10 cellular contexts compared by ENCODE assay signal in genomic region chr4:56506110-56506705, GRCh38. TPM values are rescaled to one million over a fixed set of nuclear protein-coding genes. Genes with fewer than 3 reads are reported as not detected.
DNase-seq lines count a peak whose midpoint lies in the region; ATAC-seq lines count a peak whose summit lies in the region.
"Had no signal": no experiment of that assay in that cellular context is flagged by ENCODE, and none has a peak within 500 bp of the region (broad histone marks: within the 10 kb centered on the region; RNA-seq: fewer than 3 reads in every experiment).

No MANE protein-coding gene starts in this region.

- H3K9me3 ChIP-seq in iPS DF 6.9 (ENCODE audit: control insufficient read depth, insufficient read depth, low read length): no peaks in the 10 kb centered on the region
- H3K9me3 ChIP-seq: A549 had no signal

- peak in 1 of 2 donors; percentile 22 for ATAC-seq in activated T-cell treated with anti-CD3 and anti-CD28 coated beads, Interleukin-2, amount 50 U/mL, for 4 hours
- no peak for ATAC-seq in left lobe of liver
- ATAC-seq in GM21515 (IDR thresholded peaks at IDR 0.05; ENCODE audit: unreplicated experiment): no peak

- WGBS in iPS DF 6.9 (ENCODE audit: insufficient coverage, insufficient read length): no CpG with 5 or more reads among the region's 28 CpGs

- H3K4me3 ChIP-seq in iPS DF 6.9 (ENCODE audit: low read length): peak overlapping the region; percentile 34; the same call in 1 of the 2 replicates
- H3K4me3 ChIP-seq: A549, SK-N-MC had no signal

- no peaks in the 10 kb centered on the region for H3K36me3 ChIP-seq in iPS DF 6.9 (ENCODE audit: control insufficient read depth, insufficient read depth, low read length)

- peak; percentile 7 for DNase-seq in DMS79 (lab: John Stamatoyannopoulos, UW)
- DNase-seq in DMS79 treated with DMSO at 0.1 percent for 48 hours (lab: John Stamatoyannopoulos, UW): no peak
- DNase-seq in activated T-cell treated with anti-CD3 and anti-CD28 coated beads, Interleukin-2, amount 50 U/mL, for 4 hours: no peak
- no peak for DNase-seq in iPS DF 6.9 (ENCODE audit: low read depth, low spot score)
- peak; percentile 30 for DNase-seq in stimulated activated CD8-positive, alpha-beta memory T cell treated with anti-CD3 and anti-CD28 coated beads, Interleukin-4, amount 100 ng/mL, for 48 hours
- DNase-seq in left lobe of liver (ENCODE audit: low spot score): no peak
- DNase-seq in hepatic stellate cell (ENCODE audit: low spot score): no peak

- peak overlapping the region; percentile 86 for H3K4me3 Mint-ChIP-seq in activated T-cell treated with anti-CD3 and anti-CD28 coated beads, Interleukin-2, amount 50 U/mL, for 4 hours

- no peak overlapping the region for H3K27ac ChIP-seq in iPS DF 6.9 (ENCODE audit: low read length)
- H3K27ac ChIP-seq: A549, SK-N-MC had no signal

- no peaks in the 10 kb centered on the region for H3K4me1 ChIP-seq in iPS DF 6.9 (ENCODE audit: control insufficient read depth, insufficient read depth, low read length)
- H3K4me1 ChIP-seq: A549 had no signal

- peaks cover 16% of the 10 kb centered on the region for H3K4me1 Mint-ChIP-seq in activated T-cell treated with anti-CD3 and anti-CD28 coated beads, Interleukin-2, amount 50 U/mL, for 4 hours (ENCODE audit: low read depth)

- H3K36me3 Mint-ChIP-seq in activated T-cell treated with anti-CD3 and anti-CD28 coated beads, Interleukin-2, amount 50 U/mL, for 4 hours (ENCODE audit: insufficient read depth): peaks cover 12% of the 10 kb centered on the region

- no peaks in the 10 kb centered on the region for H3K27me3 Mint-ChIP-seq in activated T-cell treated with anti-CD3 and anti-CD28 coated beads, Interleukin-2, amount 50 U/mL, for 4 hours (ENCODE audit: low read depth)

- peaks cover 10% of the 10 kb centered on the region; the same call in 1 of the 2 replicates for H3K27me3 ChIP-seq in iPS DF 6.9 (ENCODE audit: control insufficient read depth, insufficient read depth, low read length)

- H3K9me3 Mint-ChIP-seq in activated T-cell treated with anti-CD3 and anti-CD28 coated beads, Interleukin-2, amount 50 U/mL, for 4 hours: no peaks in the 10 kb centered on the region

RNA-seq across cellular contexts. Expression of gene ARL9, which starts 0.6 kb away (rescaled TPM):
- total RNA-seq in activated T-cell treated with anti-CD3 and anti-CD28 coated beads, Interleukin-2, amount 50 U/mL, for 4 hours: under 1 TPM; 0.18 to 0.46 (median 0.42) TPM
- 0.13 TPM for total RNA-seq in left lobe of liver

RNA-seq across cellular contexts. Expression of gene SRP72, which starts 38.8 kb away (rescaled TPM):
- 100 to 1,000 TPM; 206 to 227 (median 213) TPM for total RNA-seq in activated T-cell treated with anti-CD3 and anti-CD28 coated beads, Interleukin-2, amount 50 U/mL, for 4 hours
- 40.1 TPM for total RNA-seq in left lobe of liver

Comparison
In these comparisons a context has a peak if more than half of its experiments do, and no peak if none do; other contexts are left out.
1. DNase-seq: peak in DMS79 (single experiment) and stimulated activated CD8-positive, alpha-beta memory T cell treated with anti-CD3 and anti-CD28 coated beads, Interleukin-4, amount 100 ng/mL, for 48 hours (single experiment); none in DMS79 treated with DMSO at 0.1 percent for 48 hours (single experiment), activated T-cell treated with anti-CD3 and anti-CD28 coated beads, Interleukin-2, amount 50 U/mL, for 4 hours (single experiment), iPS DF 6.9 (single experiment), left lobe of liver (single experiment) and hepatic stellate cell (single experiment).